Comparison of ENCODE assay signal across 26 cellular contexts in the genomic region with DNA sequence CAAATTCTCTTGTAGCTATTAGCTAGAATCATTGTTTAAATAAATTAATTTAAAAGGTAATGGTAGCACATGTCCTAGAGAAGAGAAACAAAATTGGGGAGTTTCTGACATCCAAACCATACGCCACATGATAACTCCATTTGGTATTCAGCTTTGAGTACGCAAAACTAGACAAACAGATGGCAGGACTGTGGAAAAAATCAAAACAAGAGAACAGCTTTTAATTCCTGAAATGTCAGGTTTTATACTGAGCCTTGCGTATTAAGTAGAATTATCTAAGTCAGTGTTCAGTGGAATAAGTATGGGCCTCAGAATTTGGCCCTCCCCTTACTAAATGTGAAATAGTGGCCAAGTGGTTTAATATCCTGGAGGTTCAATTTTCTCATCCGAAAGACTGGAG.
"Had no signal": no experiment of that assay in that cellular context is flagged by ENCODE, and none has a peak within 500 bp of the region (broad histone marks: within the 10 kb centered on the region; RNA-seq: fewer than 3 reads in every experiment).

No MANE protein-coding gene starts in this region.

- H3K36me3 ChIP-seq: left ventricle myocardium inferior, ovary, right atrium auricular region, right lobe of liver, upper lobe of right lung had no signal

- H3K4me3 Mint-ChIP-seq: immature natural killer cell; mesothelial cell of epicardium; naive B cell; natural killer cell; nephron progenitor cell; stimulated activated memory B cell treated with anti-CD40 and anti-IgM and Interleukin-4, amounts not matched to agents 10 μg/mL and 1 μg/mL and 100 μg/mL, for 72 hours; stimulated activated naive CD8-positive, alpha-beta T cell treated with anti-CD3 and anti-CD28 coated beads, Interleukin-15, amount 100 ng/mL, for 72 hours had no signal

- H3K4me1 ChIP-seq: left ventricle myocardium inferior, right atrium auricular region, right lobe of liver, upper lobe of right lung had no signal

- H3K4me2 ChIP-seq: smooth muscle cell had no signal

- H3K27ac ChIP-seq: left ventricle myocardium inferior, ovary, right atrium auricular region, right lobe of liver, upper lobe of right lung had no signal

- H3K9me3 Mint-ChIP-seq: nephron progenitor cell; stimulated activated memory B cell treated with anti-CD40 and anti-IgM and Interleukin-4, amounts not matched to agents 10 μg/mL and 1 μg/mL and 100 μg/mL, for 72 hours had no signal

- H3K27me3 ChIP-seq: ovary, right atrium auricular region, right lobe of liver, upper lobe of right lung had no signal

- H3K27me3 Mint-ChIP-seq: naive B cell; progenitor cell of endocrine pancreas; stimulated activated memory B cell treated with anti-CD40 and anti-IgM and Interleukin-4, amounts not matched to agents 10 μg/mL and 1 μg/mL and 100 μg/mL, for 72 hours had no signal

- H3K4me1 Mint-ChIP-seq: immature natural killer cell; mesothelial cell of epicardium; naive B cell; natural killer cell; nephron progenitor cell; stimulated activated memory B cell treated with anti-CD40 and anti-IgM and Interleukin-4, amounts not matched to agents 10 μg/mL and 1 μg/mL and 100 μg/mL, for 72 hours; stimulated activated naive CD8-positive, alpha-beta T cell treated with anti-CD3 and anti-CD28 coated beads, Interleukin-15, amount 100 ng/mL, for 72 hours had no signal

- ATAC-seq: natural killer cell; right lobe of liver; stimulated activated memory B cell treated with anti-CD40 and anti-IgM and Interleukin-4, amounts not matched to agents 10 μg/mL and 1 μg/mL and 100 μg/mL, for 72 hours; stimulated activated naive CD8-positive, alpha-beta T cell treated with anti-CD3 and anti-CD28 coated beads, Interleukin-15, amount 100 ng/mL, for 72 hours; upper lobe of right lung had no signal

- DNase-seq: hypothalamus; immature natural killer cell; islet precursor cell; left ventricle myocardium inferior; mesendoderm; naive B cell; natural killer cell; nephron progenitor cell; ovary; right lobe of liver; stimulated activated CD4-positive, alpha-beta T cell treated with anti-CD3 and anti-CD28 coated beads, Interleukin-1b, Interleukin-23, amount 100 ng/mL, for 48 hours; stimulated activated CD4-positive, alpha-beta T cell treated with anti-CD3 and anti-CD28 coated beads, Interleukin-2, amount 100 ng/mL, for 48 hours; stimulated activated CD4-positive, alpha-beta T cell treated with anti-CD3 and anti-CD28 coated beads, Interleukin-4, amount 100 ng/mL, for 4 hours; stimulated activated CD8-positive, alpha-beta memory T cell treated with anti-CD3 and anti-CD28 coated beads, Interleukin-4, amount 100 ng/mL, for 48 hours; stimulated activated naive CD4-positive, alpha-beta T cell treated with Interleukin-2 at 50 U/mL for 16 hours; stimulated activated naive CD8-positive, alpha-beta T cell treated with anti-CD3 and anti-CD28 coated beads, Interleukin-15, amount 100 ng/mL, for 72 hours; substantia nigra; trophoblast cell; upper lobe of right lung had no signal

- FAIRE-seq: urothelium cell line had no signal

- H3K4me3 ChIP-seq: left ventricle myocardium inferior, lung, ovary, right atrium auricular region, right lobe of liver, smooth muscle cell, upper lobe of right lung had no signal

- H3K27ac Mint-ChIP-seq: immature natural killer cell; mesothelial cell of epicardium; naive B cell; natural killer cell; nephron progenitor cell; progenitor cell of endocrine pancreas; stimulated activated memory B cell treated with anti-CD40 and anti-IgM and Interleukin-4, amounts not matched to agents 10 μg/mL and 1 μg/mL and 100 μg/mL, for 72 hours; stimulated activated naive CD8-positive, alpha-beta T cell treated with anti-CD3 and anti-CD28 coated beads, Interleukin-15, amount 100 ng/mL, for 72 hours had no signal

- H3K36me3 Mint-ChIP-seq: immature natural killer cell; mesothelial cell of epicardium; naive B cell; natural killer cell; stimulated activated memory B cell treated with anti-CD40 and anti-IgM and Interleukin-4, amounts not matched to agents 10 μg/mL and 1 μg/mL and 100 μg/mL, for 72 hours had no signal

- H3K9me3 ChIP-seq: ovary, right lobe of liver, upper lobe of right lung had no signal
